In the genomic region with DNA sequence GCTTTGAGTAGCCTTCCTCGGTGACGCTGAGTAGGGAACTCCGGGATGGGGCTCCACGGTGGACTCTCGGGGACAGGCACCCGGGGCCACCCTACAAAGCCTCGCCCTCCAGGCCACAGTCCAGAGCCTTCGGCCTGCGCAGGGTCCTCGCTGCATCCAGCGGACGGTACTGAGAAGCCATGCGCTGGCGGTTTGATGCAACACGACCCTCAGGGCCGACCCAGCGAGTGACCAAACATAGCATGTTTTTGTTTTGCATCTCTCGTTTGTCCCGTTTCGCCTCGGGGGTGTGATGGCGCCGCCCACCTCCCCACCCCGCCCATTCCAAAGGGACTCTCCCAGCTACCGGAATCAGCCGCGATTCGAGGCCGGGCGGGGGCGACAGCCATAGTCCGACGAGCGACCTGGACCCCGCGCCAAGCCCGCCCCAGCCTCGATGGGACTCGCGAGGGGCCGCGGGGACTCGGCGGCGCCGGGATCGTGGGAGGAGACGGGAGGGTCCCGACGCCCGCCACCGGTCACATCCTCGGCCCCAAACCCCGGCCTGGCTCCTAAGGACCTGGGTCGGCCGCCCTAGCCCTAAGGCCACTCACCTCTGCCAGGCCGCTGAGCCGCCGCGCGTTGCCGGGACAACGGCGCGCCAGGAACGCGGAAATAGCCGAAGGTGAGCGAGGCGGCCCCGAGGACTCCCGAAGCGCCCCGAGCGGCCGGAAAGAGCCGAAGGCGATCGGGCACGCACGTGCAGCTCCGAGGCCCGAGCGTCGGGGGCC, we compare ENCODE assay signal across 8 cellular contexts. TPM values are rescaled to one million over a fixed set of nuclear protein-coding genes. Genes with fewer than 3 reads are reported as not detected.
DNase-seq lines count a peak whose midpoint lies in the region; ATAC-seq and TF ChIP-seq lines count a peak whose summit lies in the region.

No MANE protein-coding gene starts in this region.

- 2% methylated on average over 83 of the region's 85 CpGs for WGBS in smooth muscle cell (ENCODE audit: low lambda C conversion rate)

- TF ChIP-seq CTCF in GM12864 (IDR thresholded peaks at IDR 0.05; ENCODE audit: low read depth, low read length, missing control alignments): no peak
- no peak for TF ChIP-seq CTCF in smooth muscle cell (IDR thresholded peaks at IDR 0.05; ENCODE audit: borderline replicate concordance, insufficient read depth, poor library complexity, severe bottlenecking)

- peaks cover 14% of the 10 kb centered on the region for H4K20me1 ChIP-seq in smooth muscle cell (ENCODE audit: low read depth)

- peak overlapping the region; percentile 65 for H2AFZ ChIP-seq in smooth muscle cell (ENCODE audit: low read depth)

- peak overlapping the region; percentile 94 for H3K4me2 ChIP-seq in smooth muscle cell

- peak overlapping the region; percentile 95 for H3K9ac ChIP-seq in smooth muscle cell (ENCODE audit: low read depth)

- H3K36me3 ChIP-seq in smooth muscle cell (ENCODE audit: low read depth): no peaks in the 10 kb centered on the region

- peak overlapping the region; percentile 72 for H3K4me3 ChIP-seq in GM12864 (ENCODE audit: low read depth, low read length)
- H3K4me3 ChIP-seq in smooth muscle cell: peak overlapping the region; percentile 92

- no peaks in the 10 kb centered on the region for H3K27me3 ChIP-seq in smooth muscle cell (ENCODE audit: low read depth)

- peaks cover 10% of the 10 kb centered on the region for H3F3A ChIP-seq in smooth muscle cell (ENCODE audit: low read depth)

- H3K4me1 ChIP-seq in smooth muscle cell (ENCODE audit: low read depth): peaks cover 26% of the 10 kb centered on the region

- ATAC-seq in HG03097 (IDR thresholded peaks at IDR 0.05; ENCODE audit: low FRiP score, unreplicated experiment) (peak; percentile 45), GM21786 (IDR thresholded peaks at IDR 0.05; ENCODE audit: unreplicated experiment) (no peak)

- H3K79me2 ChIP-seq in smooth muscle cell (ENCODE audit: low read depth): peaks cover 17% of the 10 kb centered on the region

- H3K9me3 ChIP-seq in smooth muscle cell (replicated peaks; ENCODE audit: low read depth): no peaks in the 10 kb centered on the region

- DNase-seq in GM12864 (ENCODE audit: low read depth): peak; percentile 57
- peak; percentile 73 for DNase-seq in NCI-H226
- DNase-seq in activated CD4-positive, CD25-positive, alpha-beta regulatory T cell treated with anti-CD3 and anti-CD28 coated beads, Interleukin-2, amount 50 U/mL, for 16 hours (ENCODE audit: low read depth, low spot score): peak; percentile 81
- DNase-seq in caudate nucleus (lab: John Stamatoyannopoulos, UW): peak in 58 of 61 donors; percentile 11 to 85 (median 64)
- peak; percentile 84 for DNase-seq in inferior parietal cortex (ENCODE audit: extremely low spot score)
- DNase-seq in smooth muscle cell (lab: John Stamatoyannopoulos, UW; ENCODE audit: unreplicated experiment): peak; percentile 72

- no peak overlapping the region for H3K27ac ChIP-seq in caudate nucleus (ENCODE audit: low read depth, low read length)
- peak overlapping the region; percentile 90 for H3K27ac ChIP-seq in smooth muscle cell (ENCODE audit: low read depth)

RNA-seq across cellular contexts. Expression of a gene that starts 1.6 kb away (rescaled TPM):
- total RNA-seq in smooth muscle cell: 24.8 and 30.0 TPM in 2 replicates
- polyA plus RNA-seq in smooth muscle cell: 17.2 and 24.1 TPM in 2 replicates

RNA-seq across cellular contexts. Expression of a gene that starts 1.9 kb away (rescaled TPM):
- total RNA-seq in smooth muscle cell: 7.3 and 16.5 TPM in 2 replicates
- polyA plus RNA-seq in smooth muscle cell: 6.3 and 7.9 TPM in 2 replicates
